19 cellular contexts compared by ENCODE assay signal in genomic region chr12:32163596-32163995, GRCh38. TPM values are rescaled to one million over a fixed set of nuclear protein-coding genes. Genes with fewer than 3 reads are reported as not detected.
DNase-seq lines count a peak whose midpoint lies in the region; ATAC-seq and TF ChIP-seq lines count a peak whose summit lies in the region.
"Had no signal": no experiment of that assay in that cellular context is flagged by ENCODE, and none has a peak within 500 bp of the region (broad histone marks: within the 10 kb centered on the region; RNA-seq: fewer than 3 reads in every experiment).

No MANE protein-coding gene starts in this region.

- no peaks in the 10 kb centered on the region for H4K20me1 ChIP-seq in GM23248 (ENCODE audit: insufficient read depth)

- in situ Hi-C loops in GM23248 (cut with MboI) = no loop called here
- in situ Hi-C loops in brain microvascular endothelial cell (cut with HindIII; ENCODE audit: low pct_ligation_motif_present, low sequenced_read_pairs) = no loop called here

- H3K9me2 ChIP-seq in GM23248 (ENCODE audit: insufficient read depth) = no peaks in the 10 kb centered on the region

- no peaks in the 10 kb centered on the region for H3K9me3 ChIP-seq in GM23248 (ENCODE audit: low read depth)
- H3K9me3 ChIP-seq: SJSA1 had no signal

- ATAC-seq in GM21723 (IDR thresholded peaks at IDR 0.05; ENCODE audit: unreplicated experiment) = no peak

- H3K4me3 ChIP-seq in GM23248 (no peak overlapping the region), brain microvascular endothelial cell (ENCODE audit: low read depth, low read length) (no peak overlapping the region), fibroblast of villous mesenchyme (ENCODE audit: low read depth, low read length) (no peak overlapping the region)
- H3K4me3 ChIP-seq: SJSA1 had no signal

- no peak overlapping the region for H3K27ac ChIP-seq in GM23248
- H3K27ac ChIP-seq in brain microvascular endothelial cell = peak overlapping the region; percentile 10
- H3K27ac ChIP-seq: RWPE1, SJSA1 had no signal

- H3K36me3 ChIP-seq in GM23248 (ENCODE audit: low read depth) (no peaks in the 10 kb centered on the region), brain microvascular endothelial cell (replicated peaks) (no peaks in the 10 kb centered on the region)
- H3K36me3 ChIP-seq: SJSA1 had no signal

- no peak for TF ChIP-seq CTCF in brain microvascular endothelial cell (IDR thresholded peaks at IDR 0.05; ENCODE audit: low read depth, low read length, missing control alignments)
- no peak for TF ChIP-seq CTCF in fibroblast of villous mesenchyme (IDR thresholded peaks at IDR 0.05; ENCODE audit: insufficient read depth, low read depth, low read length)

- H3K27me3 ChIP-seq in GM23248 (replicated peaks; ENCODE audit: insufficient read depth) (no peaks in the 10 kb centered on the region), brain microvascular endothelial cell (replicated peaks) (no peaks in the 10 kb centered on the region)
- H3K27me3 ChIP-seq: SJSA1 had no signal

- H3K4me1 ChIP-seq in GM23248 (ENCODE audit: insufficient read depth) = no peaks in the 10 kb centered on the region
- H3K4me1 ChIP-seq: SJSA1 had no signal

- 93 to 95% methylated on average over 2 of the region's 2 CpGs for WGBS in GM23248 (ENCODE audit: low coverage in 1 of 2, low lambda C conversion rate in 2 of 2, missing lambda C conversion rate in 2 of 2), 2 experiments

- H3K4me2 ChIP-seq in GM23248 (ENCODE audit: unreplicated experiment) = no peak overlapping the region

- H2AFZ ChIP-seq in GM23248 = no peak overlapping the region

- peak; percentile 15 for DNase-seq in GM23248
- DNase-seq in brain microvascular endothelial cell = peak; percentile 38
- DNase-seq in fibroblast of villous mesenchyme (ENCODE audit: low read depth) = peak; percentile 19
- DNase-seq in renal cortical epithelial cell (ENCODE audit: low read depth) = peak; percentile 33
- no peak for DNase-seq in DMS79 treated with DMSO at 0.1 percent for 48 hours (lab: John Stamatoyannopoulos, UW)
- no peak for DNase-seq in DMS53 treated with DMSO at 0.1 percent for 48 hours (lab: John Stamatoyannopoulos, UW; ENCODE audit: unreplicated experiment)
- no peak for DNase-seq in T-helper 1 cell
- DNase-seq: CD4-positive, alpha-beta T cell; DND-41; H9; MV-4-11; NCI-H1436 treated with DMSO at 0.1 percent for 48 hours; NCI-H2081; NCI-H526 treated with DMSO at 0.1 percent for 48 hours; NK-92 treated with Interleukin-12 subunit alpha and Interleukin-12 subunit beta, amount 100 ng/mL, for 24 hours; OCI-M1 had no signal

- H3K79me2 ChIP-seq in GM23248 (ENCODE audit: insufficient read depth) = peaks cover 90% of the 10 kb centered on the region

- no peak overlapping the region for H3K9ac ChIP-seq in GM23248

- no peaks in the 10 kb centered on the region for H3F3A ChIP-seq in GM23248 (ENCODE audit: insufficient read depth)

RNA-seq across cellular contexts. Expression of gene BICD1, which starts 56.9 kb away (rescaled TPM):
- 9.7 and 18.7 TPM in 2 replicates for total RNA-seq in GM23248 (2014; rRNA removed; shearing (Covaris generic))
- polyA plus RNA-seq in GM23248 (2016; fragmentation: Nextera tagmentation; extraction: Ambion mirVana) = 19.9 and 20.6 TPM in 2 replicates
- 18.4 and 24.6 TPM in 2 replicates for total RNA-seq in fibroblast of villous mesenchyme
- total RNA-seq in renal cortical epithelial cell = 10.6 and 64.0 TPM in 2 replicates

Comparison
In these comparisons a context has a peak if more than half of its experiments do, and no peak if none do; other contexts are left out.
1. DNase-seq: peak in GM23248 (single experiment), brain microvascular endothelial cell (single experiment), fibroblast of villous mesenchyme (single experiment) and renal cortical epithelial cell (single experiment); none in DMS79 treated with DMSO at 0.1 percent for 48 hours (single experiment), DMS53 treated with DMSO at 0.1 percent for 48 hours (single experiment) and T-helper 1 cell (0 of 5).